In the genomic region with DNA sequence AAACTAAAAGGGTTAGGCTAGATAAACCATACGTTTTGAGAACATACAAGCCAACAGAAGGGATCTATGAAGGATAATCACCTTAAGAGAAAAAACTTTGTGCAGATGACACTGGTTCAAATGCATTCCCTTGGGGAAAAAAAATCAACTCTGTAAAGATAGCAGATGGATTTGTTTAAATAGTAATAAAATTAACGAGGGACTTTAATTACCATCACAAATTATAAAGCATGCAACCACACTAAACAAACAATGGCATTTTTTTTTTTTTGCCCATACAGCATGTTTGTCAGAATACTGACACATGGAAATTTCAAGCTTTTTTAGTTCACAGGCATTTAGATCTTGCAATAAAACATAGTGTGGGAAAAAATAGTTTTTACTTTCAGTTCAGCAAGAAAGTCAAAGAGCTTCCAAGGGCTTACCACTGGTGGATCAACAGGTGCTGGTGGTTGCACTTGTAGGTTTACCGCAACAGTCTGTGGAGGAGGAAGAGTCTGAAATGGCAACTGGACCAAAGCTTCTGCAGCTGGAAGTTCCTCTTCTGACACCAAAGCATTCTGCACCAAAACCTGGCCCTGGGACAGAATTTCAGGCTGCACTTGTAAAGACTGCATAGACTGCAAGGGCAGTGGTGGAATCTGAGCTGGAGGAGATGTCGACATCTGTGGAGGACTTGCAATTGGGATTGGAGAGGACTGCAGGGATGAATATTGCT, we compare ENCODE assay signal across 8 cellular contexts. TPM values are rescaled to one million over a fixed set of nuclear protein-coding genes. Genes with fewer than 3 reads are reported as not detected.
A peak's percentile ranks its signal among the peaks of the same experiment; 100 is the strongest.
DNase-seq lines count a peak whose midpoint lies in the region; ATAC-seq, FAIRE-seq and TF ChIP-seq lines count a peak whose summit lies in the region.

No MANE protein-coding gene starts in this region.

- H3K36me3 ChIP-seq in Caco-2 (ENCODE audit: control insufficient read depth, insufficient read depth, low read length): peaks cover 5% of the 10 kb centered on the region; the same call in 1 of the 2 replicates

- H3K4me3 ChIP-seq in Caco-2 (ENCODE audit: low read depth, low read length): no peak overlapping the region

- H3K27me3 Mint-ChIP-seq in IgD-negative memory B cell (no peaks in the 10 kb centered on the region), Caco-2 (ENCODE audit: insufficient read depth, unreplicated experiment) (no peaks in the 10 kb centered on the region)
- H3K27me3 Mint-ChIP-seq in activated naive CD8-positive, alpha-beta T cell treated with anti-CD3 and anti-CD28 coated beads, Interleukin-2, amount 10 ng/mL, durations not matched to agents 7 days and 5 days: no peaks in the 10 kb centered on the region

- H3K4me1 ChIP-seq in Caco-2: no peaks in the 10 kb centered on the region

- FAIRE-seq in GM12891 (lab: Jason Lieb, UNC): no peak

- H3K4me3 Mint-ChIP-seq in IgD-negative memory B cell: peak overlapping the region; percentile 1 to 59 (median 19)
- peak overlapping the region; percentile 45 for H3K4me3 Mint-ChIP-seq in activated naive CD8-positive, alpha-beta T cell treated with anti-CD3 and anti-CD28 coated beads, Interleukin-2, amount 10 ng/mL, durations not matched to agents 7 days and 5 days
- no peak overlapping the region for H3K4me3 Mint-ChIP-seq in Caco-2 (ENCODE audit: unreplicated experiment)

- ATAC-seq in GM21529 (IDR thresholded peaks at IDR 0.05; ENCODE audit: unreplicated experiment): peak; percentile 95
- peak; percentile 62 for ATAC-seq in activated naive CD8-positive, alpha-beta T cell treated with anti-CD3 and anti-CD28 coated beads, Interleukin-2, amount 10 ng/mL, durations not matched to agents 7 days and 5 days (ENCODE audit: low read depth)
- ATAC-seq in omental fat pad (ENCODE audit: low FRiP score): no peak

- peak overlapping the region in 2 of 3 donors; percentile 61 to 83 for H3K27ac Mint-ChIP-seq in IgD-negative memory B cell
- H3K27ac Mint-ChIP-seq in activated naive CD8-positive, alpha-beta T cell treated with anti-CD3 and anti-CD28 coated beads, Interleukin-2, amount 10 ng/mL, durations not matched to agents 7 days and 5 days: peak overlapping the region; percentile 74
- H3K27ac Mint-ChIP-seq in Caco-2 (ENCODE audit: unreplicated experiment): no peak overlapping the region

- H3K4me1 Mint-ChIP-seq in IgD-negative memory B cell: peaks cover 15 to 20% (median 19%) of the 10 kb centered on the region in 3 donors
- H3K4me1 Mint-ChIP-seq in activated naive CD8-positive, alpha-beta T cell treated with anti-CD3 and anti-CD28 coated beads, Interleukin-2, amount 10 ng/mL, durations not matched to agents 7 days and 5 days: peaks cover 18% of the 10 kb centered on the region
- H3K4me1 Mint-ChIP-seq in Caco-2 (ENCODE audit: low read depth, unreplicated experiment): no peaks in the 10 kb centered on the region

- POLR2A ChIA-PET in activated naive CD8-positive, alpha-beta T cell treated with anti-CD3 and anti-CD28 coated beads, Interleukin-2, amount 10 ng/mL, durations not matched to agents 7 days and 5 days (lab: Charles Lee): interaction anchor here (0.5 to 1.5 kb wide), 4 partner anchors 10 to 53 kb away, joined by 3 to 6 read pairs (median 4); a partner anchor contains a TSS
- POLR2A ChIA-PET in Caco-2 (lab: Charles Lee): no interaction called here

- DNase-seq in GM12891 (ENCODE audit: insufficient read length, low spot score): peak; percentile 17
- peak; percentile 47 for DNase-seq in activated naive CD8-positive, alpha-beta T cell treated with anti-CD3 and anti-CD28 coated beads, Interleukin-2, amount 10 ng/mL, durations not matched to agents 7 days and 5 days
- no peak for DNase-seq in NCI-H510A treated with DMSO at 0.1 percent for 48 hours (lab: John Stamatoyannopoulos, UW)
- no peak for DNase-seq in NCI-H2081 treated with DMSO at 0.1 percent for 48 hours (lab: John Stamatoyannopoulos, UW)
- no peak for DNase-seq in omental fat pad (ENCODE audit: low spot score)
- DNase-seq in Caco-2: no peak

- CTCF ChIA-PET in Caco-2 (lab: Charles Lee): no interaction called here

- no peaks in the 10 kb centered on the region for H3K9me3 Mint-ChIP-seq in IgD-negative memory B cell
- peaks cover 2% of the 10 kb centered on the region for H3K9me3 Mint-ChIP-seq in activated naive CD8-positive, alpha-beta T cell treated with anti-CD3 and anti-CD28 coated beads, Interleukin-2, amount 10 ng/mL, durations not matched to agents 7 days and 5 days
- H3K9me3 Mint-ChIP-seq in Caco-2 (ENCODE audit: unreplicated experiment): no peaks in the 10 kb centered on the region

- BruUV-seq in Caco-2 (replicated peaks; lab: Mats Ljungman, UMichigan): no TSS peak

- H3K27me3 ChIP-seq in Caco-2 (replicated peaks; ENCODE audit: control insufficient read depth, insufficient read depth, low read length): no peaks in the 10 kb centered on the region

- intact Hi-C loops in Caco-2 (cut with micrococcal nuclease; ENCODE audit: unreplicated experiment): no loop called here

- H3K9me3 ChIP-seq in Caco-2: no peaks in the 10 kb centered on the region

- H3K36me3 Mint-ChIP-seq in IgD-negative memory B cell: peaks cover 5% of the 10 kb centered on the region
- peaks cover 40% of the 10 kb centered on the region for H3K36me3 Mint-ChIP-seq in activated naive CD8-positive, alpha-beta T cell treated with anti-CD3 and anti-CD28 coated beads, Interleukin-2, amount 10 ng/mL, durations not matched to agents 7 days and 5 days
- H3K36me3 Mint-ChIP-seq in Caco-2 (ENCODE audit: insufficient read depth, unreplicated experiment): peaks cover 23% of the 10 kb centered on the region

- TF ChIP-seq CTCF in omental fat pad (IDR thresholded peaks at IDR 0.05): no peak
- TF ChIP-seq CTCF in Caco-2 (IDR thresholded peaks at IDR 0.05; ENCODE audit: insufficient read depth in 1 of 2, low read depth in 1 of 2, low read length in 1 of 2, severe bottlenecking in 1 of 2, unreplicated experiment in 1 of 2): no peak

- no peak for TF ChIP-seq POLR2A in GM12891 (IDR thresholded peaks at IDR 0.05; ENCODE audit: low read depth, low read length)

TF ChIP-seq in GM12891, 5 proteins besides CTCF, POLR2A, EP300 and RAD21:
- TF ChIP-seq SPI1 (IDR thresholded peaks at IDR 0.05; ENCODE audit: low read depth, low read length): peak; percentile 58
- TF ChIP-seq POLR2AphosphoS5 (IDR thresholded peaks at IDR 0.05; ENCODE audit: low read depth, low read length): no peak
- peak; percentile 15; the same call in 1 of the 2 replicates for TF ChIP-seq POU2F2 (IDR thresholded peaks at IDR 0.05; ENCODE audit: low read depth, low read length)
- peak; percentile 49 for TF ChIP-seq PAX5 (IDR thresholded peaks at IDR 0.05; ENCODE audit: insufficient read depth, low read length, severe bottlenecking)
- no peak for TF ChIP-seq TAF1 (IDR thresholded peaks at IDR 0.05; ENCODE audit: low read depth, low read length)

RNA-seq across cellular contexts. Expression of a gene that starts 53.1 kb away (rescaled TPM):
- 24.6 TPM for polyA plus RNA-seq in GM12891 (2012; ENCODE audit: low read depth, missing spikeins)
- polyA plus RNA-seq in IgD-negative memory B cell: 81.2 TPM
- 100 to 1,000 TPM in 1 of 2 experiments, 10 to 100 TPM in 1; 94.9 to 105 TPM for total RNA-seq in activated naive CD8-positive, alpha-beta T cell treated with anti-CD3 and anti-CD28 coated beads, Interleukin-2, amount 10 ng/mL, durations not matched to agents 7 days and 5 days
- total RNA-seq in omental fat pad (10 to 100 TPM; 48.6 to 56.7 (median 50.9) TPM), Caco-2 (2022) (29.8 and 37.7 TPM in 2 replicates)

Comparison
In these comparisons a context has a peak if more than half of its experiments do, and no peak if none do; other contexts are left out.
1. DNase-seq: peak in GM12891 (single experiment) and activated naive CD8-positive, alpha-beta T cell treated with anti-CD3 and anti-CD28 coated beads, Interleukin-2, amount 10 ng/mL, durations not matched to agents 7 days and 5 days (single experiment); none in NCI-H510A treated with DMSO at 0.1 percent for 48 hours (single experiment), NCI-H2081 treated with DMSO at 0.1 percent for 48 hours (single experiment), omental fat pad (single experiment) and Caco-2 (0 of 2).